In the genomic region with DNA sequence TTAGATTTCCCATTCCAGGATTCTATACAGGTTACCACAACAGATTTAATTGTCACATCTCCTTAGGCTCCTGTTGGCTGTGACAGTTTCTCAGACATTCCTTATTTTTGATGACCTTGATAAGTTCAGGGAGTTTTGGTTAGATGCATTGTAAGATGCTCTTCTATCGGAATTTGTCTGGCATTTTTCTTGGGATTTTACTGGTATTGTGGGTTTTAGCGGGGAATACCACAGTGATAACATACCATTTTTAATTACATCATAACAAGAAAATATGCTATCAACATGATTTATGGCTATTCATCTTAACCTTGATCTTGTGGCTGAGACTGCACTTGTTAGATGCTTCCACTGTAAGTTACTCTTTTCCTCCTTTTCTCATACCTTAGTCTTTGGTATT, we compare ENCODE assay signal across 25 cellular contexts.
"Had no signal": no experiment of that assay in that cellular context is flagged by ENCODE, and none has a peak within 500 bp of the region (broad histone marks: within the 10 kb centered on the region; RNA-seq: fewer than 3 reads in every experiment).

No MANE protein-coding gene starts in this region.

- H3K27me3 ChIP-seq: colonic mucosa, esophagus squamous epithelium, gastrocnemius medialis, heart right ventricle, left lung had no signal

- H3K9me3 ChIP-seq: colonic mucosa, esophagus squamous epithelium, gastrocnemius medialis, left lung, lower lobe of right lung had no signal

- H3K4me3 Mint-ChIP-seq: dendritic cell treated with granulocyte-macrophage colony-stimulating factor and Interleukin-4, amounts not matched to agents 40 ng/mL and 50 ng/mL, for 4 days; naive thymus-derived CD4-positive, alpha-beta T cell had no signal

- H3K4me3 ChIP-seq: colonic mucosa, esophagus squamous epithelium, gastrocnemius medialis, heart right ventricle, left lung, lower lobe of right lung had no signal

- H3K36me3 ChIP-seq: colonic mucosa, esophagus squamous epithelium, gastrocnemius medialis, heart right ventricle, left lung, lower lobe of right lung had no signal

- ATAC-seq: esophagus mucosa; gastrocnemius medialis; heart right ventricle; left cardiac atrium; left lung; left ventricle myocardium superior; lower lobe of right lung; naive thymus-derived CD4-positive, alpha-beta T cell had no signal

- DNase-seq: colonic mucosa; cortex of kidney; effector CD4-positive, alpha-beta T cell; effector memory CD4-positive, alpha-beta T cell; erythroblast; esophagus squamous epithelium; foreskin fibroblast; foreskin melanocyte; gastrocnemius medialis; glutamatergic neuron; heart right ventricle; hippocampal formation; left cardiac atrium; left lung; left ventricle myocardium superior; lower lobe of right lung; mesenchymal stem cell; midbrain; naive thymus-derived CD4-positive, alpha-beta T cell had no signal

- H3K4me1 ChIP-seq: colonic mucosa, esophagus squamous epithelium, gastrocnemius medialis, heart right ventricle, left lung, lower lobe of right lung had no signal

- H3K27ac ChIP-seq: colonic mucosa, epithelial cell of prostate, esophagus squamous epithelium, gastrocnemius medialis, heart right ventricle, left lung, lower lobe of right lung had no signal

- H3K27ac Mint-ChIP-seq: dendritic cell treated with granulocyte-macrophage colony-stimulating factor and Interleukin-4, amounts not matched to agents 40 ng/mL and 50 ng/mL, for 4 days; naive thymus-derived CD4-positive, alpha-beta T cell had no signal

- FAIRE-seq: endometrium, islet of Langerhans, keratinocyte had no signal
